Comparison of ENCODE assay signal across 8 cellular contexts in the genomic region with DNA sequence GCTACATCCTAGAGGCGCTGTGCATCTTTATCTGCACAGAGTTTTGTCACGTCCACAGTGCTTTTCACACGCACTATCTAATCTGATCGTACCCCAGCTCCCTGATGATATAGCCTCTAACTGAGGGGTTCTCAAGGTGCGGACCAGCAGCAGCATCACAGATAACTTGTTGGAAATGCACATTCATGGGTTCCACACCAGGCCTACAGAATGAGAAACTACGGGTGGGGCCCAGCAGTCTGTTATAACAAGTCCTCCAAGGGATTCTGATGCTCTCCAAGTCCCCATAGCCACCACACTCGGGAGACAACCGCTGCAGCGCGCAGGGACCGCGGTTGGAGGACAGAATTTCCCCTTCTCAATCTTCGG. TPM values are rescaled to one million over a fixed set of nuclear protein-coding genes. Genes with fewer than 3 reads are reported as not detected.
DNase-seq lines count a peak whose midpoint lies in the region; ATAC-seq and TF ChIP-seq lines count a peak whose summit lies in the region.

No MANE protein-coding gene starts in this region.

- no peaks in the 10 kb centered on the region for H3K9me3 ChIP-seq in body of pancreas
- H3K9me3 ChIP-seq in lower lobe of right lung, result no peaks in the 10 kb centered on the region
- H3K9me3 ChIP-seq in upper lobe of left lung, result no peaks in the 10 kb centered on the region

- H3K27me3 ChIP-seq in body of pancreas (no peaks in the 10 kb centered on the region), lower lobe of right lung (ENCODE audit: low read depth) (no peaks in the 10 kb centered on the region), upper lobe of left lung (no peaks in the 10 kb centered on the region)

- H3K4me1 Mint-ChIP-seq in activated naive CD4-positive, alpha-beta T cell treated with anti-CD3 and anti-CD28 coated beads, Interleukin-2, amount 50 U/mL, for 24 hours, result peaks cover 36% of the 10 kb centered on the region

- peaks cover 19% of the 10 kb centered on the region for H3K36me3 Mint-ChIP-seq in activated naive CD4-positive, alpha-beta T cell treated with anti-CD3 and anti-CD28 coated beads, Interleukin-2, amount 50 U/mL, for 24 hours

- no peaks in the 10 kb centered on the region for H3K27me3 Mint-ChIP-seq in activated naive CD4-positive, alpha-beta T cell treated with anti-CD3 and anti-CD28 coated beads, Interleukin-2, amount 50 U/mL, for 24 hours

- peaks cover 0 to 10% of the 10 kb centered on the region in 2 donors for H3K36me3 ChIP-seq in body of pancreas (replicated peaks in 1 of 2; ENCODE audit: insufficient read depth in 1 of 2, low read depth in 2 of 2)
- peaks cover 28% of the 10 kb centered on the region for H3K36me3 ChIP-seq in lower lobe of right lung
- H3K36me3 ChIP-seq in upper lobe of left lung, result peaks cover 6 to 24% (median 20%) of the 10 kb centered on the region in 4 donors

- ATAC-seq in body of pancreas, result no peak
- no peak for ATAC-seq in lower lobe of right lung
- no peak for ATAC-seq in upper lobe of left lung (ENCODE audit: low FRiP score in 2 of 2)
- ATAC-seq in GM21619 (IDR thresholded peaks at IDR 0.05; ENCODE audit: unreplicated experiment), result no peak

- H3K27ac ChIP-seq in body of pancreas, result peak overlapping the region; percentile 90 to 99 (median 96)
- peak overlapping the region; percentile 99 for H3K27ac ChIP-seq in lower lobe of right lung
- H3K27ac ChIP-seq in upper lobe of left lung, result peak overlapping the region; percentile 96 to 100 (median 98)

- no peak for TF ChIP-seq EP300 in upper lobe of left lung (IDR thresholded peaks at IDR 0.05)

- WGBS in body of pancreas, 2 donors, result 3 to 5% methylated on average over 11 to 13 of the region's 13 CpGs
- 6 to 16% methylated on average over 8 to 13 of the region's 13 CpGs for WGBS in upper lobe of left lung, 2 donors

- peaks cover 36% of the 10 kb centered on the region for H3K4me1 ChIP-seq in body of pancreas
- peaks cover 41% of the 10 kb centered on the region for H3K4me1 ChIP-seq in lower lobe of right lung
- H3K4me1 ChIP-seq in upper lobe of left lung, result peaks cover 36 to 44% (median 38%) of the 10 kb centered on the region in 4 donors

- no peak for DNase-seq in activated naive CD4-positive, alpha-beta T cell treated with Interleukin-2 at 50 U/mL for 16 hours
- DNase-seq in body of pancreas (no peak), lower lobe of right lung (no peak), upper lobe of left lung (no peak), NCI-H1417 (lab: John Stamatoyannopoulos, UW) (no peak), AG08395 (ENCODE audit: low spot score) (no peak)

- H3K27ac Mint-ChIP-seq in activated naive CD4-positive, alpha-beta T cell treated with anti-CD3 and anti-CD28 coated beads, Interleukin-2, amount 50 U/mL, for 24 hours, result peak overlapping the region; percentile 91

- peak overlapping the region; percentile 99 for H3K4me3 Mint-ChIP-seq in activated naive CD4-positive, alpha-beta T cell treated with anti-CD3 and anti-CD28 coated beads, Interleukin-2, amount 50 U/mL, for 24 hours

- H3K9me3 Mint-ChIP-seq in activated naive CD4-positive, alpha-beta T cell treated with anti-CD3 and anti-CD28 coated beads, Interleukin-2, amount 50 U/mL, for 24 hours, result no peaks in the 10 kb centered on the region

- intact Hi-C loops in body of pancreas (cut with DNase I) (loop anchor here (10.0 kb wide), 1 partner anchor 96 kb away; no protein-coding TSS in a partner anchor), lower lobe of right lung (cut with DNase I) (loop anchor here (10.0 kb wide), 1 partner anchor 54 kb away; the partner anchor contains the start of gene CLK1)

- TF ChIP-seq POLR2A in body of pancreas (IDR thresholded peaks at IDR 0.05) (no peak), upper lobe of left lung (IDR thresholded peaks at IDR 0.05) (no peak)

- TF ChIP-seq CTCF in body of pancreas (IDR thresholded peaks at IDR 0.05), result no peak
- no peak for TF ChIP-seq CTCF in lower lobe of right lung (IDR thresholded peaks at IDR 0.05)
- no peak for TF ChIP-seq CTCF in upper lobe of left lung (IDR thresholded peaks at IDR 0.05)

- H3K4me3 ChIP-seq in body of pancreas (peak overlapping the region; percentile 14 to 33), lower lobe of right lung (peak overlapping the region; percentile 86), upper lobe of left lung (peak overlapping the region; percentile 8 to 91 (median 87))

RNA-seq across cellular contexts. Expression of gene BZW1, which starts 0.8 kb away (rescaled TPM):
- total RNA-seq in body of pancreas (10 to 100 TPM; 45.4 to 88.3 TPM), lower lobe of right lung (154 TPM), upper lobe of left lung (100 to 1,000 TPM in 4 of 6 donors, 10 to 100 TPM in 2; 80.7 to 327 (median 160) TPM)

RNA-seq across cellular contexts. Expression of gene CLK1, which starts 53.5 kb away (rescaled TPM):
- total RNA-seq in body of pancreas, result 100 to 1,000 TPM; 143 to 151 TPM
- 132 TPM for total RNA-seq in lower lobe of right lung
- total RNA-seq in upper lobe of left lung, result 100 to 1,000 TPM in 2 of 6 donors, 10 to 100 TPM in 4; 89.2 to 383 (median 95.9) TPM

Comparison
In these comparisons a context has a peak if more than half of its experiments do, and no peak if none do; other contexts are left out.
1. H3K4me3 ChIP-seq: peak in every context shown above with its lines; median percentile 87 in upper lobe of left lung; 86 in lower lobe of right lung; 24 in body of pancreas.